ENCODE assay signal across 1 cellular context in the genomic region with DNA sequence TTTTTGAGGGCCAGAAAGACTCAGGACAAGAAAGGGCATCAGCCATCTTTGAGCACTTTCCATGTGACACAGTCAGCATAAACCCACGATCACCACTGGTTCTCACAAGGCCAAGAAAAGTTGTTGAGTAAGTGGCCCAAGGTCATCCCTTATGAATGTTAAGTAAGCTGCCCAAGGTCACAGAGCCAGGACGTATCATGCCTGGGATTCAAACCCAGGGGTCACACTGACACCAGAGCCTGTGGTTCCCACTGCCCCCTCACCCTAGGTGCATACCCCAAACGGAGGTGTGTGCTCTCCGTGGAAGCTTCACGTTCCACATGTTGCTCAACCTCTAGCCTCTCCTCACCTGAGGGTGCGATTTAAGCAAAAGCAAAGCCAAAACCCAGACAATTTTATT.
TF ChIP-seq lines count a peak whose summit lies in the region.

No MANE protein-coding gene starts in this region.

TF ChIP-seq in H1, 55 proteins besides CTCF, POLR2A, EP300 and RAD21:
- TF ChIP-seq, protein P1, sequence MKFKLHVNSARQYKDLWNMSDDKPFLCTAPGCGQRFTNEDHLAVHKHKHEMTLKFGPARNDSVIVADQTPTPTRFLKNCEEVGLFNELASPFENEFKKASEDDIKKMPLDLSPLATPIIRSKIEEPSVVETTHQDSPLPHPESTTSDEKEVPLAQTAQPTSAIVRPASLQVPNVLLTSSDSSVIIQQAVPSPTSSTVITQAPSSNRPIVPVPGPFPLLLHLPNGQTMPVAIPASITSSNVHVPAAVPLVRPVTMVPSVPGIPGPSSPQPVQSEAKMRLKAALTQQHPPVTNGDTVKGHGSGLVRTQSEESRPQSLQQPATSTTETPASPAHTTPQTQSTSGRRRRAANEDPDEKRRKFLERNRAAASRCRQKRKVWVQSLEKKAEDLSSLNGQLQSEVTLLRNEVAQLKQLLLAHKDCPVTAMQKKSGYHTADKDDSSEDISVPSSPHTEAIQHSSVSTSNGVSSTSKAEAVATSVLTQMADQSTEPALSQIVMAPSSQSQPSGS (IDR thresholded peaks at IDR 0.05; ENCODE audit: low read length): no peak
- TF ChIP-seq CHD1 (IDR thresholded peaks at IDR 0.05; ENCODE audit: low read depth, low read length) (no peak), SP1 (IDR thresholded peaks at IDR 0.05; ENCODE audit: low read depth, low read length) (no peak), KDM5A (IDR thresholded peaks at IDR 0.05; ENCODE audit: low read length) (no peak), TEAD4 (IDR thresholded peaks at IDR 0.05; ENCODE audit: low read depth, low read length) (no peak), KDM1A (IDR thresholded peaks at IDR 0.05; ENCODE audit: borderline replicate concordance, low read length) (no peak), NRF1 (IDR thresholded peaks at IDR 0.05; ENCODE audit: low read depth, low read length) (no peak), POLR2AphosphoS5 (IDR thresholded peaks at IDR 0.05; ENCODE audit: low read depth, low read length) (no peak), NANOG (IDR thresholded peaks at IDR 0.05; ENCODE audit: insufficient read depth, low read depth, low read length, poor library complexity, severe bottlenecking) (no peak), SIRT6 (IDR thresholded peaks at IDR 0.05; ENCODE audit: low read length) (no peak), ASH2L (IDR thresholded peaks at IDR 0.05; ENCODE audit: low read length) (no peak), JUND (IDR thresholded peaks at IDR 0.05; ENCODE audit: low read length) (no peak), CTBP2 (IDR thresholded peaks at IDR 0.05; ENCODE audit: borderline replicate concordance, insufficient read depth, insufficient read length, low read length) (no peak), ZNF274 (IDR thresholded peaks at IDR 0.05; ENCODE audit: borderline replicate concordance, extremely low read depth, low read length) (no peak), RBBP5 (IDR thresholded peaks at IDR 0.05; ENCODE audit: borderline replicate concordance, low read depth, low read length) (no peak), CBX5 (IDR thresholded peaks at IDR 0.05; ENCODE audit: low read depth, low read length) (no peak), SP2 (IDR thresholded peaks at IDR 0.05; ENCODE audit: low read length) (no peak)
- TF ChIP-seq, protein P2, sequence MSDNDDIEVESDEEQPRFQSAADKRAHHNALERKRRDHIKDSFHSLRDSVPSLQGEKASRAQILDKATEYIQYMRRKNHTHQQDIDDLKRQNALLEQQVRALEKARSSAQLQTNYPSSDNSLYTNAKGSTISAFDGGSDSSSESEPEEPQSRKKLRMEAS (IDR thresholded peaks at IDR 0.05): no peak
TF ChIP-seq in H1: peak in this region for 0.
